ENCODE assay signal across 3 cellular contexts in genomic region chr6:164453835-164454234, GRCh38.
A peak's percentile ranks its signal among the peaks of the same experiment; 100 is the strongest.
TF ChIP-seq lines count a peak whose summit lies in the region.

No MANE protein-coding gene starts in this region.

TF ChIP-seq in A549, 52 proteins besides CTCF, POLR2A, EP300 and RAD21:
- peak; percentile 66 for TF ChIP-seq MAFK (IDR thresholded peaks at IDR 0.05; ENCODE audit: partially characterized antibody)
- TF ChIP-seq RCOR1 (IDR thresholded peaks at IDR 0.05; ENCODE audit: low read depth, low read length) = no peak

TF ChIP-seq in IMR-90, 13 proteins besides CTCF, POLR2A, EP300 and RAD21:
- peak; percentile 83 for TF ChIP-seq MAFK (IDR thresholded peaks at IDR 0.05; ENCODE audit: low read depth, low read length)
- TF ChIP-seq MXI1 (IDR thresholded peaks at IDR 0.05; ENCODE audit: borderline replicate concordance, low read depth, low read length) = no peak
- no peak for TF ChIP-seq MAZ (IDR thresholded peaks at IDR 0.05; ENCODE audit: borderline replicate concordance, low read depth, low read length)
- TF ChIP-seq, protein P1, sequence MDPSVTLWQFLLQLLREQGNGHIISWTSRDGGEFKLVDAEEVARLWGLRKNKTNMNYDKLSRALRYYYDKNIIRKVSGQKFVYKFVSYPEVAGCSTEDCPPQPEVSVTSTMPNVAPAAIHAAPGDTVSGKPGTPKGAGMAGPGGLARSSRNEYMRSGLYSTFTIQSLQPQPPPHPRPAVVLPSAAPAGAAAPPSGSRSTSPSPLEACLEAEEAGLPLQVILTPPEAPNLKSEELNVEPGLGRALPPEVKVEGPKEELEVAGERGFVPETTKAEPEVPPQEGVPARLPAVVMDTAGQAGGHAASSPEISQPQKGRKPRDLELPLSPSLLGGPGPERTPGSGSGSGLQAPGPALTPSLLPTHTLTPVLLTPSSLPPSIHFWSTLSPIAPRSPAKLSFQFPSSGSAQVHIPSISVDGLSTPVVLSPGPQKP (IDR thresholded peaks at IDR 0.05; ENCODE audit: borderline replicate concordance, low read depth, low read length) = no peak

TF ChIP-seq in H1, 55 proteins besides CTCF, POLR2A, EP300 and RAD21:
- no peak for TF ChIP-seq RNF2 (IDR thresholded peaks at IDR 0.05; ENCODE audit: borderline replicate concordance, low read depth, low read length, missing control alignments, poor library complexity, severe bottlenecking)
- TF ChIP-seq HDAC2 (IDR thresholded peaks at IDR 0.05; ENCODE audit: borderline replicate concordance in 1 of 2, low read depth in 2 of 2, low read length in 2 of 2) = no peak
- TF ChIP-seq, protein P2, sequence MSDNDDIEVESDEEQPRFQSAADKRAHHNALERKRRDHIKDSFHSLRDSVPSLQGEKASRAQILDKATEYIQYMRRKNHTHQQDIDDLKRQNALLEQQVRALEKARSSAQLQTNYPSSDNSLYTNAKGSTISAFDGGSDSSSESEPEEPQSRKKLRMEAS (IDR thresholded peaks at IDR 0.05) = no peak
- peak; percentile 45; the same call in 1 of the 2 replicates for TF ChIP-seq MAFK (IDR thresholded peaks at IDR 0.05; ENCODE audit: low read depth, low read length)
- no peak for TF ChIP-seq TBP (IDR thresholded peaks at IDR 0.05; ENCODE audit: low read depth, low read length)
